20 cellular contexts compared by ENCODE assay signal in the genomic region with DNA sequence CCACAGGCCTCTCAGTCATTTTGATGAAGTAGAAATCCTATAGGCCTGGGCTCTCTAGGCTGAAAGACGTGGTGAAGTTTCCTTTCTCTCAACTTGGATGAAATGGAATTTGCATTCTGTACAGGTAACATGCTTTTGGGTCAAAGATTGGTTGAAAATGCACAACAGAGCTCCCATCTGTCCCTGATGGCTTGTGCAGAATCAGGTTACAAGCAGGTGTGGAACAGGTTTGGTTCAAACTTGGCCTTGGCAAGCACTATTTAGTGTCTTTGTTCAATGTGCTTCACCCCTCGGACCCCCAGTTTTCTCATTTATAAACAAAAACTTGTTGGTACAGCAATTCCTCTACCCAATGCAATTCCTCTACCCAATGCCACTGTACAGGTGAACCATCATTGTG.
"Had no signal": no experiment of that assay in that cellular context is flagged by ENCODE, and none has a peak within 500 bp of the region (broad histone marks: within the 10 kb centered on the region; RNA-seq: fewer than 3 reads in every experiment).

No MANE protein-coding gene starts in this region.

- ATAC-seq: effector memory CD8-positive, alpha-beta T cell; gastrocnemius medialis; heart left ventricle; natural killer cell; stimulated activated naive B cell treated with anti-CD40 and anti-IgM and Interleukin-4, amounts not matched to agents 10 μg/mL and 1 μg/mL and 100 μg/mL, for 72 hours had no signal

- H3K27me3 ChIP-seq: gastrocnemius medialis, heart left ventricle, hepatocyte, ovary, right lobe of liver, tibial nerve, upper lobe of left lung had no signal

- H3K4me1 ChIP-seq: gastrocnemius medialis, heart left ventricle, tibial nerve, upper lobe of left lung had no signal

- DNase-seq: cortex of kidney; effector memory CD8-positive, alpha-beta T cell; gastrocnemius medialis; heart left ventricle; kidney; natural killer cell; occipital lobe; ovary; right lobe of liver; small intestine; stimulated activated CD4-positive, alpha-beta T cell treated with anti-CD3 and anti-CD28 coated beads, Interleukin-15, amount 100 ng/mL, for 24 hours; stimulated activated CD4-positive, alpha-beta T cell treated with anti-CD3 and anti-CD28 coated beads, Interleukin-2, amount 100 ng/mL, for 48 hours; stimulated activated naive B cell treated with anti-CD40 and anti-IgM and Interleukin-4, amounts not matched to agents 10 μg/mL and 1 μg/mL and 100 μg/mL, for 72 hours; upper lobe of left lung had no signal

- H3K27ac ChIP-seq: gastrocnemius medialis, heart left ventricle, hepatocyte, ovary, thoracic aorta, tibial nerve, upper lobe of left lung had no signal

- FAIRE-seq: endometrium, kidney, small intestine, urothelium cell line had no signal

- H3K9me3 ChIP-seq: gastrocnemius medialis, heart left ventricle, ovary, right lobe of liver, thoracic aorta, upper lobe of left lung had no signal

- H3K4me3 ChIP-seq: gastrocnemius medialis, heart left ventricle, hepatocyte, lung, ovary, right lobe of liver, thoracic aorta, tibial nerve, upper lobe of left lung had no signal

- H3K36me3 ChIP-seq: gastrocnemius medialis, heart left ventricle, ovary, right lobe of liver, thoracic aorta, tibial nerve, upper lobe of left lung had no signal
